ENCODE assay signal across 2 cellular contexts in genomic region chr4:87492617-87493016, GRCh38.
A peak's percentile ranks its signal among the peaks of the same experiment; 100 is the strongest.
TF ChIP-seq lines count a peak whose summit lies in the region.

No MANE protein-coding gene starts in this region.

TF ChIP-seq in liver, 16 proteins besides CTCF, POLR2A, EP300 and RAD21:
- no peak for TF ChIP-seq FOXA1 (IDR thresholded peaks at IDR 0.05)
- TF ChIP-seq GABPA (IDR thresholded peaks at IDR 0.05 in 1 of 2, conservative IDR thresholded peaks at IDR 0.05 in 1 of 2): no peak
- TF ChIP-seq SP1 (IDR thresholded peaks at IDR 0.05): peak; percentile 41
- TF ChIP-seq FOXA2 (IDR thresholded peaks at IDR 0.05): peak; percentile 32
- TF ChIP-seq, protein P1, sequence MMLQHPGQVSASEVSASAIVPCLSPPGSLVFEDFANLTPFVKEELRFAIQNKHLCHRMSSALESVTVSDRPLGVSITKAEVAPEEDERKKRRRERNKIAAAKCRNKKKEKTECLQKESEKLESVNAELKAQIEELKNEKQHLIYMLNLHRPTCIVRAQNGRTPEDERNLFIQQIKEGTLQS (IDR thresholded peaks at IDR 0.05): no peak
- TF ChIP-seq NR2F2 (IDR thresholded peaks at IDR 0.05): peak; percentile 68
- peak; percentile 51 to 66 for TF ChIP-seq HNF4A (conservative IDR thresholded peaks at IDR 0.05)
- no peak for TF ChIP-seq HNF4G (IDR thresholded peaks at IDR 0.05)
- TF ChIP-seq YY1 (IDR thresholded peaks at IDR 0.05): peak; percentile 78
- peak in 1 of 2 donors; percentile 38 for TF ChIP-seq RXRA (IDR thresholded peaks at IDR 0.05)
- no peak for TF ChIP-seq JUND (IDR thresholded peaks at IDR 0.05)
- no peak for TF ChIP-seq TAF1 (conservative IDR thresholded peaks at IDR 0.05)
TF ChIP-seq in liver: peak in this region for 6.

TF ChIP-seq in HepG2, 621 proteins besides CTCF, POLR2A, EP300 and RAD21:
- TF ChIP-seq FOXC1 (CRISPR knock-in tag; IDR thresholded peaks at IDR 0.05; ENCODE audit: borderline replicate concordance) (no peak), ZNF274 (CRISPR knock-in tag; IDR thresholded peaks at IDR 0.05) (no peak), POGZ (CRISPR knock-in tag; IDR thresholded peaks at IDR 0.05) (no peak), ZNF780A (CRISPR knock-in tag; IDR thresholded peaks at IDR 0.05) (no peak), ISX (CRISPR knock-in tag; conservative IDR thresholded peaks at IDR 0.05) (no peak), ZC3H13 (CRISPR knock-in tag; IDR thresholded peaks at IDR 0.05) (no peak), KLF16 (CRISPR knock-in tag; IDR thresholded peaks at IDR 0.05) (no peak), DMAP1 (CRISPR knock-in tag; IDR thresholded peaks at IDR 0.05) (no peak), CBX5 (CRISPR knock-in tag; IDR thresholded peaks at IDR 0.05; ENCODE audit: borderline replicate concordance) (no peak), WIZ (CRISPR knock-in tag; IDR thresholded peaks at IDR 0.05) (no peak), CHD2 (IDR thresholded peaks at IDR 0.05; ENCODE audit: low read depth, low read length) (no peak), YY1 (IDR thresholded peaks at IDR 0.05; ENCODE audit: insufficient read depth, insufficient replicate concordance, low read depth, low read length) (no peak), FOXJ3 (CRISPR knock-in tag; IDR thresholded peaks at IDR 0.05; ENCODE audit: borderline replicate concordance) (no peak), NCOA1 (CRISPR knock-in tag; IDR thresholded peaks at IDR 0.05) (no peak)
- TF ChIP-seq, protein P2, sequence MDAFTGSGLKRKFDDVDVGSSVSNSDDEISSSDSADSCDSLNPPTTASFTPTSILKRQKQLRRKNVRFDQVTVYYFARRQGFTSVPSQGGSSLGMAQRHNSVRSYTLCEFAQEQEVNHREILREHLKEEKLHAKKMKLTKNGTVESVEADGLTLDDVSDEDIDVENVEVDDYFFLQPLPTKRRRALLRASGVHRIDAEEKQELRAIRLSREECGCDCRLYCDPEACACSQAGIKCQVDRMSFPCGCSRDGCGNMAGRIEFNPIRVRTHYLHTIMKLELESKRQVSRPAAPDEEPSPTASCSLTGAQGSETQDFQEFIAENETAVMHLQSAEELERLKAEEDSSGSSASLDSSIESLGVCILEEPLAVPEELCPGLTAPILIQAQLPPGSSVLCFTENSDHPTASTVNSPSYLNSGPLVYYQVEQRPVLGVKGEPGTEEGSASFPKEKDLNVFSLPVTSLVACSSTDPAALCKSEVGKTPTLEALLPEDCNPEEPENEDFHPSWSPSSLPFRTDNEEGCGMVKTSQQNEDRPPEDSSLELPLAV (CRISPR knock-in tag; conservative IDR thresholded peaks at IDR 0.05; ENCODE audit: low read depth): no peak
